In genomic region chr12:111439657-111440151, GRCh38 we compare ENCODE assay signal across 13 cellular contexts. TPM values are rescaled to one million over a fixed set of nuclear protein-coding genes. Genes with fewer than 3 reads are reported as not detected.
DNase-seq lines count a peak whose midpoint lies in the region; ATAC-seq and TF ChIP-seq lines count a peak whose summit lies in the region.
"Had no signal": no experiment of that assay in that cellular context is flagged by ENCODE, and none has a peak within 500 bp of the region (broad histone marks: within the 10 kb centered on the region; RNA-seq: fewer than 3 reads in every experiment).

No MANE protein-coding gene starts in this region.

- no peaks in the 10 kb centered on the region for H3K9me3 Mint-ChIP-seq in T-helper 1 cell treated with Interleukin-12 subunit alpha and Interleukin-12 subunit beta and Interleukin-4 antibody, amounts not matched to agents 30 μg/mL and 1 μg/mL, for 36 hours
- H3K9me3 Mint-ChIP-seq in endodermal cell, result no peaks in the 10 kb centered on the region
- H3K9me3 Mint-ChIP-seq: activated CD4-positive, alpha-beta T cell treated with anti-CD3 and anti-CD28 coated beads, Interleukin-2, amount 10 ng/mL, durations not matched to agents 7 days and 5 days had no signal

- H3K27me3 ChIP-seq in endodermal cell (ENCODE audit: control insufficient read depth, insufficient read depth, low read length, poor library complexity, severe bottlenecking), result no peaks in the 10 kb centered on the region
- H3K27me3 ChIP-seq in gastrocnemius medialis, result no peaks in the 10 kb centered on the region
- H3K27me3 ChIP-seq: SJSA1 had no signal

- H3K36me3 ChIP-seq in endodermal cell (ENCODE audit: control insufficient read depth, insufficient read depth, low read length) (peaks cover 3% of the 10 kb centered on the region), gastrocnemius medialis (no peaks in the 10 kb centered on the region)

- H3K4me1 ChIP-seq in endodermal cell (ENCODE audit: control insufficient read depth, insufficient read depth, low read length), result no peaks in the 10 kb centered on the region
- peaks cover 43 to 46% of the 10 kb centered on the region in 2 donors for H3K4me1 ChIP-seq in gastrocnemius medialis

- H3K27ac Mint-ChIP-seq in T-helper 1 cell treated with Interleukin-12 subunit alpha and Interleukin-12 subunit beta and Interleukin-4 antibody, amounts not matched to agents 30 μg/mL and 1 μg/mL, for 36 hours, result peak overlapping the region; percentile 11
- peak overlapping the region; percentile 14 for H3K27ac Mint-ChIP-seq in endodermal cell

- H3K9me3 ChIP-seq in endodermal cell (ENCODE audit: control insufficient read depth, low read length) (no peaks in the 10 kb centered on the region), gastrocnemius medialis (no peaks in the 10 kb centered on the region)
- H3K9me3 ChIP-seq: SJSA1 had no signal

- H3K4me3 ChIP-seq in endodermal cell (ENCODE audit: low read length), result no peak overlapping the region
- H3K4me3 ChIP-seq in gastrocnemius medialis, result no peak overlapping the region
- H3K4me3 ChIP-seq: SJSA1 had no signal

- ATAC-seq in gastrocnemius medialis, result no peak
- no peak for ATAC-seq in GM21447 (IDR thresholded peaks at IDR 0.05; ENCODE audit: unreplicated experiment)

- H3K27ac ChIP-seq in endodermal cell (ENCODE audit: low read depth, low read length) (no peak overlapping the region), gastrocnemius medialis (peak overlapping the region; percentile 45 to 80 (median 70))
- H3K27ac ChIP-seq: SJSA1 had no signal

- no peak for TF ChIP-seq POLR2A in gastrocnemius medialis (IDR thresholded peaks at IDR 0.05)

- 91 to 96% methylated on average over 4 to 5 of the region's 5 CpGs for WGBS in endodermal cell (ENCODE audit: insufficient coverage in 1 of 2, insufficient read length in 1 of 2), 2 experiments

- in situ Hi-C loops in gastrocnemius medialis (cut with MboI; ENCODE audit: low sequenced_read_pairs in 4 of 4), result no loop called here

- H3K9ac ChIP-seq in endodermal cell (ENCODE audit: extremely low read depth, low read length, poor library complexity, severe bottlenecking), result no peak overlapping the region

- DNase-seq in T-helper 1 cell (no peak), NCI-H524 treated with DMSO at 0.1 percent for 48 hours (lab: John Stamatoyannopoulos, UW) (peak; percentile 46), endodermal cell (peak; percentile 45), gastrocnemius medialis (peak in 1 of 2 donors; percentile 10), kidney glomerular epithelial cell (lab: John Stamatoyannopoulos, UW) (no peak), NCI-H2227 treated with DMSO at 0.1 percent for 48 hours (lab: John Stamatoyannopoulos, UW) (no peak)
- DNase-seq: 8988T; activated CD4-positive, alpha-beta T cell treated with anti-CD3 and anti-CD28 coated beads, Interleukin-2, amount 10 ng/mL, durations not matched to agents 7 days and 5 days; amygdala; NCI-H526 treated with DMSO at 0.1 percent for 48 hours had no signal

- no peak for TF ChIP-seq CTCF in endodermal cell (conservative IDR thresholded peaks at IDR 0.05)
- TF ChIP-seq CTCF in gastrocnemius medialis (IDR thresholded peaks at IDR 0.05 in 4 of 5, conservative IDR thresholded peaks at IDR 0.05 in 1 of 5), result no peak

- intact Hi-C loops in gastrocnemius medialis (cut with DNase I; ENCODE audit: low total_unique reads), result no loop called here

- H3K4me3 Mint-ChIP-seq in T-helper 1 cell treated with Interleukin-12 subunit alpha and Interleukin-12 subunit beta and Interleukin-4 antibody, amounts not matched to agents 30 μg/mL and 1 μg/mL, for 36 hours, result no peak overlapping the region
- no peak overlapping the region for H3K4me3 Mint-ChIP-seq in endodermal cell
- H3K4me3 Mint-ChIP-seq: activated CD4-positive, alpha-beta T cell treated with anti-CD3 and anti-CD28 coated beads, Interleukin-2, amount 10 ng/mL, durations not matched to agents 7 days and 5 days had no signal

- H3K4me1 Mint-ChIP-seq in T-helper 1 cell treated with Interleukin-12 subunit alpha and Interleukin-12 subunit beta and Interleukin-4 antibody, amounts not matched to agents 30 μg/mL and 1 μg/mL, for 36 hours (ENCODE audit: low read depth), result peaks cover 67% of the 10 kb centered on the region
- peaks cover 16% of the 10 kb centered on the region for H3K4me1 Mint-ChIP-seq in endodermal cell

- peaks cover 34% of the 10 kb centered on the region for H3K36me3 Mint-ChIP-seq in T-helper 1 cell treated with Interleukin-12 subunit alpha and Interleukin-12 subunit beta and Interleukin-4 antibody, amounts not matched to agents 30 μg/mL and 1 μg/mL, for 36 hours (ENCODE audit: low read depth)
- peaks cover 34% of the 10 kb centered on the region for H3K36me3 Mint-ChIP-seq in endodermal cell (ENCODE audit: low read depth)

- H3K27me3 Mint-ChIP-seq in T-helper 1 cell treated with Interleukin-12 subunit alpha and Interleukin-12 subunit beta and Interleukin-4 antibody, amounts not matched to agents 30 μg/mL and 1 μg/mL, for 36 hours (ENCODE audit: low read depth), result peaks cover 4% of the 10 kb centered on the region
- no peaks in the 10 kb centered on the region for H3K27me3 Mint-ChIP-seq in endodermal cell (ENCODE audit: insufficient read depth)
- H3K27me3 Mint-ChIP-seq: activated CD4-positive, alpha-beta T cell treated with anti-CD3 and anti-CD28 coated beads, Interleukin-2, amount 10 ng/mL, durations not matched to agents 7 days and 5 days had no signal

RNA-seq across cellular contexts. Expression of gene SH2B3, which starts 34.0 kb away (rescaled TPM):
- total RNA-seq in endodermal cell, result 1 to 10 TPM; 6.8 to 6.9 TPM
- polyA plus RNA-seq in endodermal cell (2013, experiment 1 of 2), result 6.2 TPM
- 5.0 TPM for polyA plus RNA-seq in endodermal cell (2013, experiment 2 of 2)
- total RNA-seq in gastrocnemius medialis, result 10 to 100 TPM; 10.4 to 20.0 (median 15.5) TPM

Comparison
In these comparisons a context has a peak if more than half of its experiments do, and no peak if none do; other contexts are left out.
1. DNase-seq: peak in NCI-H524 treated with DMSO at 0.1 percent for 48 hours (single experiment) and endodermal cell (single experiment); none in T-helper 1 cell (0 of 5), kidney glomerular epithelial cell (single experiment) and NCI-H2227 treated with DMSO at 0.1 percent for 48 hours (single experiment).